ENCODE assay signal across 16 cellular contexts in genomic region chr2:178845565-178846457, GRCh38. TPM values are rescaled to one million over a fixed set of nuclear protein-coding genes. Genes with fewer than 3 reads are reported as not detected.
A peak's percentile ranks its signal among the peaks of the same experiment; 100 is the strongest.
DNase-seq lines count a peak whose midpoint lies in the region; ATAC-seq and FAIRE-seq lines count a peak whose summit lies in the region.
"Had no signal": no experiment of that assay in that cellular context is flagged by ENCODE, and none has a peak within 500 bp of the region (broad histone marks: within the 10 kb centered on the region; RNA-seq: fewer than 3 reads in every experiment).

No MANE protein-coding gene starts in this region.

- H3K27me3 ChIP-seq in right cardiac atrium (ENCODE audit: control insufficient read depth, insufficient read depth), result no peaks in the 10 kb centered on the region
- H3K27me3 ChIP-seq: neutrophil, stomach had no signal

- FAIRE-seq in GM19239 (lab: Jason Lieb, UNC) (no peak), RCC 7860 (lab: Jason Lieb, UNC) (no peak)
- FAIRE-seq: endothelial cell of umbilical vein had no signal

- H3K4me1 ChIP-seq in right cardiac atrium (ENCODE audit: control insufficient read depth, insufficient read depth, low read length), result no peaks in the 10 kb centered on the region
- H3K4me1 ChIP-seq: lower lobe of right lung had no signal

- H3K36me3 Mint-ChIP-seq in stimulated activated naive B cell treated with anti-CD40 and anti-IgM and Interleukin-4, amounts not matched to agents 10 μg/mL and 1 μg/mL and 100 μg/mL, for 72 hours, result peaks cover 9% of the 10 kb centered on the region in 2 donors

- ATAC-seq in Right ventricle myocardium inferior, result peak; percentile 42
- ATAC-seq in right cardiac atrium, result peak; percentile 51 to 58
- ATAC-seq in stimulated activated naive B cell treated with anti-CD40 and anti-IgM and Interleukin-4, amounts not matched to agents 10 μg/mL and 1 μg/mL and 100 μg/mL, for 72 hours (replicated peaks), result no peak
- ATAC-seq: lower lobe of right lung had no signal

- WGBS in right cardiac atrium, result 60% methylated on average over 2 of the region's 2 CpGs

- intact Hi-C loops in Right ventricle myocardium inferior (cut with DNase I), result no loop called here
- intact Hi-C loops in cardiac septum (cut with DNase I), result no loop called here
- intact Hi-C loops in right cardiac atrium (cut with DNase I), result no loop called here

- H3K9me3 ChIP-seq in right cardiac atrium (ENCODE audit: control insufficient read depth, low read length), result no peaks in the 10 kb centered on the region
- H3K9me3 ChIP-seq: lower lobe of right lung, neutrophil, stomach had no signal

- H3K9me3 Mint-ChIP-seq in stimulated activated naive B cell treated with anti-CD40 and anti-IgM and Interleukin-4, amounts not matched to agents 10 μg/mL and 1 μg/mL and 100 μg/mL, for 72 hours, result peaks cover 5 to 6% of the 10 kb centered on the region in 2 donors
- H3K9me3 Mint-ChIP-seq: activated naive CD4-positive, alpha-beta T cell treated with anti-CD3 and anti-CD28 coated beads for 36 hours had no signal

- no peak overlapping the region for H3K27ac Mint-ChIP-seq in stimulated activated naive B cell treated with anti-CD40 and anti-IgM and Interleukin-4, amounts not matched to agents 10 μg/mL and 1 μg/mL and 100 μg/mL, for 72 hours
- H3K27ac Mint-ChIP-seq: activated naive CD4-positive, alpha-beta T cell treated with anti-CD3 and anti-CD28 coated beads for 36 hours had no signal

- DNase-seq in Right ventricle myocardium inferior (ENCODE audit: missing footprints) (no peak), cardiac septum (ENCODE audit: low spot score) (no peak), astrocyte of the hippocampus (ENCODE audit: low read depth, low spot score) (peak; percentile 54), right cardiac atrium (no peak), NCI-H446 treated with DMSO at 0.1 percent for 48 hours (lab: John Stamatoyannopoulos, UW) (no peak), GM19239 (ENCODE audit: insufficient read length, low spot score) (no peak), RCC 7860 (ENCODE audit: low spot score) (no peak)
- no peak for DNase-seq in stimulated activated naive B cell treated with anti-CD40 and anti-IgM and Interleukin-4, amounts not matched to agents 10 μg/mL and 1 μg/mL and 100 μg/mL, for 72 hours
- DNase-seq: 8988T; activated naive CD4-positive, alpha-beta T cell treated with anti-CD3 and anti-CD28 coated beads for 36 hours; Calu3; lower lobe of right lung; stomach had no signal

- no peak overlapping the region for H3K4me3 Mint-ChIP-seq in stimulated activated naive B cell treated with anti-CD40 and anti-IgM and Interleukin-4, amounts not matched to agents 10 μg/mL and 1 μg/mL and 100 μg/mL, for 72 hours
- H3K4me3 Mint-ChIP-seq: activated naive CD4-positive, alpha-beta T cell treated with anti-CD3 and anti-CD28 coated beads for 36 hours had no signal

- H3K27ac ChIP-seq in right cardiac atrium (ENCODE audit: low read length), result no peak overlapping the region
- H3K27ac ChIP-seq: lower lobe of right lung, neutrophil, stomach, VCaP had no signal

- no peak overlapping the region for H3K4me3 ChIP-seq in right cardiac atrium (ENCODE audit: low read length)
- H3K4me3 ChIP-seq: lower lobe of right lung, stomach had no signal

- no peaks in the 10 kb centered on the region for H3K4me1 Mint-ChIP-seq in stimulated activated naive B cell treated with anti-CD40 and anti-IgM and Interleukin-4, amounts not matched to agents 10 μg/mL and 1 μg/mL and 100 μg/mL, for 72 hours

- no peaks in the 10 kb centered on the region for H3K27me3 Mint-ChIP-seq in stimulated activated naive B cell treated with anti-CD40 and anti-IgM and Interleukin-4, amounts not matched to agents 10 μg/mL and 1 μg/mL and 100 μg/mL, for 72 hours

RNA-seq across cellular contexts. Expression of gene TTN, which starts 38.6 kb away (rescaled TPM):
- total RNA-seq in Right ventricle myocardium inferior, result 3,032 TPM
- 4,176 TPM for total RNA-seq in cardiac septum
- total RNA-seq in right cardiac atrium, result 1,000 to 10,000 TPM; 1,615 to 2,179 (median 1,851) TPM
- 266 TPM for polyA plus RNA-seq in right cardiac atrium

Comparison
In these comparisons a context has a peak if more than half of its experiments do, and no peak if none do; other contexts are left out.
1. ATAC-seq: peak in Right ventricle myocardium inferior (single experiment) and right cardiac atrium (2 of 2); none in stimulated activated naive B cell treated with anti-CD40 and anti-IgM and Interleukin-4, amounts not matched to agents 10 μg/mL and 1 μg/mL and 100 μg/mL, for 72 hours (0 of 2).